9 cellular contexts compared by ENCODE assay signal in genomic region chr5:127958421-127959011, GRCh38.
DNase-seq lines count a peak whose midpoint lies in the region; ATAC-seq and FAIRE-seq lines count a peak whose summit lies in the region.
"Had no signal": no experiment of that assay in that cellular context is flagged by ENCODE, and none has a peak within 500 bp of the region (broad histone marks: within the 10 kb centered on the region; RNA-seq: fewer than 3 reads in every experiment).

No MANE protein-coding gene starts in this region.

- FAIRE-seq in small intestine (lab: Jason Lieb, UNC), result peak; percentile 15

- no peaks in the 10 kb centered on the region for H3K27me3 ChIP-seq in small intestine (ENCODE audit: control insufficient read depth in 2 of 2, insufficient read depth in 2 of 2, low read length in 2 of 2)
- H3K27me3 ChIP-seq: vagina had no signal

- H3K9me3 ChIP-seq in small intestine (ENCODE audit: control insufficient read depth, low read depth), result no peaks in the 10 kb centered on the region
- H3K9me3 ChIP-seq: vagina had no signal

- H3K4me3 ChIP-seq in small intestine (ENCODE audit: low read depth in 1 of 2, low read length in 2 of 2), result no peak overlapping the region
- H3K4me3 ChIP-seq: vagina had no signal

- peak; percentile 26 for DNase-seq in NCI-H345 (lab: John Stamatoyannopoulos, UW)
- DNase-seq in NCI-H345 treated with DMSO at 0.1 percent for 48 hours (lab: John Stamatoyannopoulos, UW; ENCODE audit: unreplicated experiment), result no peak
- DNase-seq in NCI-H2196 treated with DMSO at 0.1 percent for 48 hours (lab: John Stamatoyannopoulos, UW; ENCODE audit: unreplicated experiment), result peak; percentile 26
- peak; percentile 83 for DNase-seq in small intestine
- DNase-seq in T-helper 2 cell, result no peak
- DNase-seq in KBM-7, result no peak

- 15 to 49% (median 38%) methylated on average over 5 of the region's 5 CpGs for WGBS in small intestine, 3 donors

- H3K36me3 ChIP-seq in small intestine (ENCODE audit: control insufficient read depth in 2 of 2, insufficient read depth in 2 of 2, low read length in 2 of 2), result no peaks in the 10 kb centered on the region
- H3K36me3 ChIP-seq: vagina had no signal

- H3K4me1 ChIP-seq in small intestine (ENCODE audit: control insufficient read depth in 2 of 2, insufficient read depth in 1 of 2, low read depth in 1 of 2, low read length in 1 of 2), result peaks cover 5 to 12% of the 10 kb centered on the region in 2 donors

- peak; percentile 76 for ATAC-seq in esophagus mucosa
- no peak for ATAC-seq in HG03460 (IDR thresholded peaks at IDR 0.05; ENCODE audit: unreplicated experiment)

- H3K27ac ChIP-seq in small intestine (ENCODE audit: low read depth in 1 of 2, low read length in 1 of 2), result peak overlapping the region in 1 of 2 donors; percentile 47
- H3K27ac ChIP-seq: vagina had no signal

- in situ Hi-C loops in KBM-7 (cut with MboI; ENCODE audit: low pct_unique_long_range_greater_than_20kb, low sequenced_read_pairs), result no loop called here

Comparison
In these comparisons a context has a peak if more than half of its experiments do, and no peak if none do; other contexts are left out.
1. DNase-seq: peak in NCI-H345 (single experiment), NCI-H2196 treated with DMSO at 0.1 percent for 48 hours (single experiment) and small intestine (single experiment); none in NCI-H345 treated with DMSO at 0.1 percent for 48 hours (single experiment), T-helper 2 cell (0 of 5) and KBM-7 (single experiment).